Comparison of ENCODE assay signal across 15 cellular contexts in the genomic region with DNA sequence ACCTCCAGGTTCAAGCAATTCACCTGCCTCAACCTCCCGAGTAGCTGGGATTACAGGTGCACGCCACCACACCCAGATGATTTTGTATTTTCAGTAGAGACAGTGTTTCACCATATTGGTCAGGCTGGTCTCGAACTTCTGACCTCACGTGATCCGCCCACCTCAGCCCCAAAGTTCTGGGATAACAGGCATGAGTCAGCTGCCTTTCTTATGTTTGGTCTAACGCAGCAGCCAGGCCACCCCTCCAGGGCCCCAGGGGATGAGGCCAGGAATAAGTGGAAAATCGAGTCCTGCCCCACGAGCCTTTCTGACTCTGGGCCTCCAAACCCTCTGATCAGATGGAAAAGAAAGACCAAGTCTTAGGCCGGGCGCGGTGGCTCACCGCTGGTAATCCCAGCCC.
"Had no signal": no experiment of that assay in that cellular context is flagged by ENCODE, and none has a peak within 500 bp of the region (broad histone marks: within the 10 kb centered on the region; RNA-seq: fewer than 3 reads in every experiment).

No MANE protein-coding gene starts in this region.

- H3K4me2 ChIP-seq: PC-9 had no signal

- H3K27me3 Mint-ChIP-seq: activated B cell treated with CpG ODN at 0.5 μM for 24 hours; activated CD4-positive, alpha-beta memory T cell treated with anti-CD3 and anti-CD28 coated beads for 36 hours; activated naive CD4-positive, alpha-beta T cell treated with anti-CD3 and anti-CD28 coated beads, Interleukin-2, amount 10 ng/mL, durations not matched to agents 7 days and 5 days; activated naive CD8-positive, alpha-beta T cell; activated naive CD8-positive, alpha-beta T cell treated with anti-CD3 and anti-CD28 coated beads, Interleukin-2, amount 50 U/mL, for 24 hours; central memory CD8-positive, alpha-beta T cell; T-cell; T-helper 17 cell had no signal

- H3K4me3 Mint-ChIP-seq: activated B cell treated with CpG ODN at 0.5 μM for 24 hours; activated CD4-positive, alpha-beta memory T cell treated with anti-CD3 and anti-CD28 coated beads for 36 hours; activated naive CD4-positive, alpha-beta T cell treated with anti-CD3 and anti-CD28 coated beads, Interleukin-2, amount 10 ng/mL, durations not matched to agents 7 days and 5 days; activated naive CD8-positive, alpha-beta T cell; activated naive CD8-positive, alpha-beta T cell treated with anti-CD3 and anti-CD28 coated beads, Interleukin-2, amount 50 U/mL, for 24 hours; central memory CD8-positive, alpha-beta T cell; T-cell; T-helper 17 cell had no signal

- H3K36me3 ChIP-seq: brain microvascular endothelial cell had no signal

- DNase-seq: NCI-H187 treated with DMSO at 0.1 percent for 48 hours, SIG-M5 had no signal

- H3K27me3 ChIP-seq: brain microvascular endothelial cell, cardiac muscle cell had no signal

- H3K9me3 Mint-ChIP-seq: activated B cell treated with CpG ODN at 0.5 μM for 24 hours; activated CD4-positive, alpha-beta memory T cell treated with anti-CD3 and anti-CD28 coated beads for 36 hours; activated naive CD4-positive, alpha-beta T cell treated with anti-CD3 and anti-CD28 coated beads, Interleukin-2, amount 10 ng/mL, durations not matched to agents 7 days and 5 days; activated naive CD8-positive, alpha-beta T cell treated with anti-CD3 and anti-CD28 coated beads, Interleukin-2, amount 50 U/mL, for 24 hours; central memory CD8-positive, alpha-beta T cell; T-cell had no signal

- H2AFZ ChIP-seq: PC-9 had no signal

- H3K27ac ChIP-seq: brain microvascular endothelial cell, cardiac muscle cell, PC-9, VCaP had no signal

- H3K27ac Mint-ChIP-seq: activated CD4-positive, alpha-beta memory T cell treated with anti-CD3 and anti-CD28 coated beads for 36 hours; activated naive CD4-positive, alpha-beta T cell treated with anti-CD3 and anti-CD28 coated beads, Interleukin-2, amount 10 ng/mL, durations not matched to agents 7 days and 5 days; activated naive CD8-positive, alpha-beta T cell; activated naive CD8-positive, alpha-beta T cell treated with anti-CD3 and anti-CD28 coated beads, Interleukin-2, amount 50 U/mL, for 24 hours; T-cell; T-helper 17 cell had no signal

- FAIRE-seq: RCC 7860 had no signal

- H3K4me3 ChIP-seq: cardiac muscle cell, PC-9 had no signal
